Comparison of ENCODE assay signal across 18 cellular contexts in genomic region chr2:210429403-210430137, GRCh38.
"Had no signal": no experiment of that assay in that cellular context is flagged by ENCODE, and none has a peak within 500 bp of the region (broad histone marks: within the 10 kb centered on the region; RNA-seq: fewer than 3 reads in every experiment).

No MANE protein-coding gene starts in this region.

- H3K4me3 ChIP-seq: esophagus muscularis mucosa, gastroesophageal sphincter, left ventricle myocardium inferior, lower lobe of right lung, skin epidermis had no signal

- DNase-seq: cortex of kidney; effector memory CD4-positive, alpha-beta T cell; glutamatergic neuron; islet precursor cell; left ventricle myocardium inferior; lower lobe of right lung; naive thymus-derived CD4-positive, alpha-beta T cell; nephron progenitor cell; posterior cingulate gyrus; right cardiac atrium; stimulated activated CD4-positive, alpha-beta T cell treated with anti-CD3 and anti-CD28 coated beads, Interleukin-12 subunit alpha, Interleukin-12 subunit beta, amount 100 ng/mL, for 4 hours; stimulated activated CD4-positive, alpha-beta T cell treated with anti-CD3 and anti-CD28 coated beads, Interleukin-2, amount 100 ng/mL, for 48 hours; stimulated activated naive CD4-positive, alpha-beta T cell treated with Interleukin-2 at 50 U/mL for 16 hours; trophoblast cell had no signal

- ATAC-seq: lower lobe of right lung; naive thymus-derived CD4-positive, alpha-beta T cell had no signal

- H3K27me3 ChIP-seq: esophagus muscularis mucosa, gastroesophageal sphincter had no signal

- H3K4me1 ChIP-seq: esophagus muscularis mucosa, gastroesophageal sphincter, lower lobe of right lung had no signal

- H3K27ac ChIP-seq: esophagus muscularis mucosa, gastroesophageal sphincter, left ventricle myocardium inferior, lower lobe of right lung, skin epidermis had no signal

- FAIRE-seq: endometrium had no signal
